22 cellular contexts compared by ENCODE assay signal in genomic region chr16:86948046-86948445, GRCh38.
DNase-seq lines count a peak whose midpoint lies in the region; ATAC-seq, FAIRE-seq and TF ChIP-seq lines count a peak whose summit lies in the region.
"Had no signal": no experiment of that assay in that cellular context is flagged by ENCODE, and none has a peak within 500 bp of the region (broad histone marks: within the 10 kb centered on the region; RNA-seq: fewer than 3 reads in every experiment).

No MANE protein-coding gene starts in this region.

- no peak overlapping the region for H4K5ac ChIP-seq in H1 (ENCODE audit: insufficient read length, low read depth, low read length)
- H4K5ac ChIP-seq in mesendoderm (ENCODE audit: low read length) = no peak overlapping the region

- no peak for TF ChIP-seq CTCF in H1 (IDR thresholded peaks at IDR 0.05; ENCODE audit: control extremely low read depth in 1 of 3, insufficient read depth in 1 of 3, low read depth in 1 of 3, low read length in 3 of 3)

- peak; percentile 27 for DNase-seq in left ventricle myocardium superior
- no peak for DNase-seq in right cardiac atrium
- DNase-seq in H1 (ENCODE audit: low read depth in 1 of 2, low spot score in 2 of 2) = no peak
- no peak for DNase-seq in mesendoderm
- no peak for DNase-seq in NOMO-1 treated with dmso at 0.1 percent for 144 hours (lab: John Stamatoyannopoulos, UW; ENCODE audit: unreplicated experiment)
- DNase-seq in activated CD4-positive, alpha-beta T cell treated with anti-CD3 and anti-CD28 coated beads for 48 hours = no peak
- DNase-seq in AG20443 (ENCODE audit: low spot score) = no peak
- DNase-seq: 8988T; ACHN; C1 segment of cervical spinal cord; Calu3; CD4-positive, alpha-beta memory T cell; COR-L47; DMS53; DMS79 treated with DMSO at 0.1 percent for 48 hours; GF-D8; GOT3; H7; HCEC 1CT had no signal

- no peak overlapping the region for H2BK20ac ChIP-seq in H1 (ENCODE audit: low read length)

- H3K18ac ChIP-seq in H1 (ENCODE audit: extremely low read depth, low read length) (no peak overlapping the region), mesendoderm (ENCODE audit: low read length) (no peak overlapping the region)

- CTCF ChIA-PET in H1 (lab: Charles Lee; ENCODE audit: partially characterized antibody) = interaction anchor here (0.8 to 2.8 kb wide), 4 partner anchors 11 to 384 kb away, joined by 3 to 10 read pairs (median 3); no protein-coding TSS in a partner anchor

- H3K4me2 ChIP-seq in H1 (ENCODE audit: insufficient read depth in 1 of 2, low read depth in 2 of 2, low read length in 2 of 2) (no peak overlapping the region), mesendoderm (ENCODE audit: low read length) (no peak overlapping the region)
- H3K4me2 ChIP-seq: A549 had no signal

- TF ChIP-seq POLR2A in H1 (IDR thresholded peaks at IDR 0.05; ENCODE audit: control extremely low read depth in 1 of 2, low read depth in 2 of 2, low read length in 2 of 2) = no peak

- no peaks in the 10 kb centered on the region for H3K79me1 ChIP-seq in H1 (ENCODE audit: low read depth, low read length)
- H3K79me1 ChIP-seq in mesendoderm (ENCODE audit: low read length) = no peaks in the 10 kb centered on the region

- no peak overlapping the region for H3K4ac ChIP-seq in H1 (replicated peaks; ENCODE audit: insufficient read length, low read depth, low read length)
- no peak overlapping the region for H3K4ac ChIP-seq in mesendoderm (ENCODE audit: low read depth, low read length)

- no peak overlapping the region for H2AFZ ChIP-seq in H1 (ENCODE audit: low read length)

- H2AK5ac ChIP-seq in H1 (ENCODE audit: low read depth, low read length) (no peak overlapping the region), mesendoderm (ENCODE audit: low read length) (peak overlapping the region; percentile 38)

- TF ChIP-seq RAD21 in H1 (IDR thresholded peaks at IDR 0.05 in 1 of 2, conservative IDR thresholded peaks at IDR 0.05 in 1 of 2; ENCODE audit: low read depth in 2 of 2, low read length in 2 of 2) = no peak

- peaks cover 0 to 4% of the 10 kb centered on the region in 2 experiments for H4K20me1 ChIP-seq in H1 (replicated peaks in 1 of 2; ENCODE audit: control insufficient read depth in 1 of 2, insufficient read depth in 2 of 2, low read length in 2 of 2)

- H3K9me3 ChIP-seq in right cardiac atrium (ENCODE audit: control insufficient read depth, low read length) (no peaks in the 10 kb centered on the region), H1 (ENCODE audit: insufficient read depth in 2 of 2, low read depth in 1 of 2, low read length in 1 of 2) (0 out of 4 replicates have a peak, but pooled peaks cover 0 to 2% of the 10 kb centered on the region in 2 experiments)
- H3K9me3 ChIP-seq: A549 had no signal

- no peak overlapping the region for H3K14ac ChIP-seq in H1 (ENCODE audit: insufficient read length)

- H3K56ac ChIP-seq in H1 (replicated peaks; ENCODE audit: insufficient read length, low read depth, low read length) = no peak overlapping the region
- peak overlapping the region; percentile 11 for H3K56ac ChIP-seq in mesendoderm (ENCODE audit: low read length)

- H3K27me3 ChIP-seq in right cardiac atrium (ENCODE audit: control insufficient read depth, insufficient read depth) (no peaks in the 10 kb centered on the region), H1 (replicated peaks in 1 of 4; ENCODE audit: control insufficient read depth in 3 of 4, extremely low read depth in 1 of 4, insufficient read depth in 3 of 4, low read length in 3 of 4) (no peaks in the 10 kb centered on the region), mesendoderm (ENCODE audit: insufficient read depth, low read length, poor library complexity) (no peaks in the 10 kb centered on the region)

- no peak overlapping the region for H2BK15ac ChIP-seq in H1 (ENCODE audit: low read length)
- no peak overlapping the region for H2BK15ac ChIP-seq in mesendoderm (replicated peaks; ENCODE audit: low read depth)

- no peak overlapping the region for H4K8ac ChIP-seq in H1 (ENCODE audit: extremely low read depth, insufficient read depth, low read length)
- H4K8ac ChIP-seq in mesendoderm (ENCODE audit: low read depth, low read length) = no peak overlapping the region

- WGBS in right cardiac atrium = 92% methylated on average over 12 of the region's 12 CpGs
- WGBS in H1 (ENCODE audit: extremely low coverage in 1 of 2, insufficient coverage in 1 of 2, insufficient read length in 1 of 2, insufficient replicate concordance in 2 of 2, low coverage in 1 of 2, low lambda C conversion rate in 2 of 2, missing lambda C conversion rate in 1 of 2), 2 experiments = 91% methylated on average over 12 of the region's 12 CpGs; no CpG with 5 or more reads in 1 of the 2 experiments
- no CpG with 5 or more reads among the region's 12 CpGs for WGBS in mesendoderm (ENCODE audit: extremely low coverage, insufficient coverage, low lambda C conversion rate)

- no peak for FAIRE-seq in H1 (lab: Jason Lieb, UNC)
- FAIRE-seq: A549, GM12891, GM18507 had no signal

- H2BK120ac ChIP-seq in H1 (replicated peaks; ENCODE audit: low read depth, low read length) = no peak overlapping the region
- H2BK120ac ChIP-seq in mesendoderm (ENCODE audit: low read depth, low read length) = no peak overlapping the region

- H3K4me1 ChIP-seq in right cardiac atrium (ENCODE audit: control insufficient read depth, insufficient read depth, low read length) = no peaks in the 10 kb centered on the region
- H3K4me1 ChIP-seq in H1 (replicated peaks in 1 of 4; ENCODE audit: control insufficient read depth in 3 of 4, insufficient read depth in 4 of 4, low read length in 3 of 4) = peaks cover 0 to 7% (median 1%) of the 10 kb centered on the region in 4 experiments; a peak in 2 of 7 replicates
- H3K4me1 ChIP-seq in mesendoderm (ENCODE audit: control insufficient read depth, low read depth, low read length) = peaks cover 4% of the 10 kb centered on the region

- H3K36me3 ChIP-seq in H1 (ENCODE audit: control insufficient read depth in 2 of 4, insufficient read depth in 4 of 4, low read length in 3 of 4) (no peaks in the 10 kb centered on the region), mesendoderm (ENCODE audit: control insufficient read depth, insufficient read depth, low read length) (no peaks in the 10 kb centered on the region)

- H3K4me3 ChIP-seq in right cardiac atrium (ENCODE audit: low read length) (no peak overlapping the region), H1 (ENCODE audit: extremely low read depth in 1 of 4, insufficient read depth in 2 of 4, low read depth in 3 of 4, low read length in 4 of 4) (no peak overlapping the region), mesendoderm (ENCODE audit: low read length) (no peak overlapping the region)
- H3K4me3 ChIP-seq: A549 had no signal

- peaks cover 8% of the 10 kb centered on the region; the same call in 1 of the 2 replicates for H3K23me2 ChIP-seq in H1 (ENCODE audit: low read depth, low read length)

- no peak overlapping the region for H3K23ac ChIP-seq in H1 (ENCODE audit: insufficient read length)
- H3K23ac ChIP-seq in mesendoderm (ENCODE audit: low read length) = no peak overlapping the region

- no peak for TF ChIP-seq EP300 in H1 (IDR thresholded peaks at IDR 0.05; ENCODE audit: borderline replicate concordance in 1 of 2, low read depth in 2 of 2, low read length in 2 of 2)

- H3K79me2 ChIP-seq in H1 (ENCODE audit: control insufficient read depth in 1 of 2, insufficient read depth in 2 of 2, low read length in 2 of 2) (no peaks in the 10 kb centered on the region), mesendoderm (ENCODE audit: control insufficient read depth, insufficient read depth, low read length) (no peaks in the 10 kb centered on the region)

- H4K91ac ChIP-seq in H1 (replicated peaks; ENCODE audit: insufficient read length, low read length) = no peak overlapping the region

- H2BK12ac ChIP-seq in H1 (ENCODE audit: low read depth, low read length) = peak overlapping the region; percentile 14; the same call in 1 of the 2 replicates

- ATAC-seq in left ventricle myocardium superior (peak; percentile 28), right cardiac atrium (no peak)
- ATAC-seq: A549 had no signal

- H3K27ac ChIP-seq in right cardiac atrium (ENCODE audit: low read length) (no peak overlapping the region), H1 (ENCODE audit: low read depth, low read length) (no peak overlapping the region), mesendoderm (ENCODE audit: low read depth, low read length) (no peak overlapping the region)

- intact Hi-C loops in left ventricle myocardium superior (cut with micrococcal nuclease) = no loop called here
- intact Hi-C loops in right cardiac atrium (cut with DNase I) = no loop called here

- H2BK5ac ChIP-seq in H1 (ENCODE audit: low read depth, low read length) (no peak overlapping the region), mesendoderm (ENCODE audit: low read length) (no peak overlapping the region)

- H3K9ac ChIP-seq in H1 (replicated peaks in 1 of 4; ENCODE audit: extremely low read depth in 1 of 4, low read depth in 3 of 4, low read length in 3 of 4) = no peak overlapping the region
- H3K9ac ChIP-seq in mesendoderm (ENCODE audit: low read length) = no peak overlapping the region

- POLR2A ChIA-PET in H1 (lab: Charles Lee; ENCODE audit: partially characterized antibody) = interaction anchor here (0.7 kb wide), 1 partner anchor 26 kb away, joined by 3 read pairs; no protein-coding TSS in a partner anchor

TF ChIP-seq in H1, 55 proteins besides CTCF, POLR2A, EP300 and RAD21 (continues in another document):
- TF ChIP-seq ASH2L (IDR thresholded peaks at IDR 0.05; ENCODE audit: low read length) (no peak), FOSL1 (IDR thresholded peaks at IDR 0.05; ENCODE audit: insufficient read depth, low read depth, low read length) (no peak), GABPA (IDR thresholded peaks at IDR 0.05; ENCODE audit: borderline replicate concordance, insufficient read depth, low read length) (no peak), SIRT6 (IDR thresholded peaks at IDR 0.05; ENCODE audit: low read length) (no peak), MAFK (IDR thresholded peaks at IDR 0.05; ENCODE audit: low read depth, low read length) (no peak), GTF2F1 (IDR thresholded peaks at IDR 0.05; ENCODE audit: borderline replicate concordance, low read depth, low read length) (no peak), SP4 (IDR thresholded peaks at IDR 0.05; ENCODE audit: low read length) (no peak), BACH1 (IDR thresholded peaks at IDR 0.05; ENCODE audit: low read length) (no peak), ATF2 (IDR thresholded peaks at IDR 0.05; ENCODE audit: low read length) (no peak)
